In the genomic region with DNA sequence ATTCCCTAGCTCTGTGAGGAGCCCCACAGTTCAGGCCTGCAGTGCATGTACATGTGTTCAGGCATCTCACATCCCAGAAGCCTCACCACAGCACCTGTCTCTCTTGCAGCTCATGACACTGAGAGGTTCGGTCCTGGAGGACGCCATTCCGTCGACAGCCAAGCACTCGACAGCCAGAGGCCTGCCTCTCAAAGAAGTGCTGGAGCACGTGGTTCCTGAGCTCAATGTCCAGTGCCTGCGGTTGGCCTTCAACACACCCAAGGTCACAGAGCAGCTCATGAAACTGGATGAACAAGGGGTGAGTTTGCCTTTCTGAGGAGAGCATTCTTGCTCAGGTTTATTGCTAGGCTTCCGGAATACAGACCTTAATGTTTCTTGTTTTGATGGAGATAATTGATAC, we compare ENCODE assay signal across 25 cellular contexts.
DNase-seq lines count a peak whose midpoint lies in the region; ATAC-seq, FAIRE-seq and TF ChIP-seq lines count a peak whose summit lies in the region.
"Had no signal": no experiment of that assay in that cellular context is flagged by ENCODE, and none has a peak within 500 bp of the region (broad histone marks: within the 10 kb centered on the region; RNA-seq: fewer than 3 reads in every experiment).

No MANE protein-coding gene starts in this region.

- no peak overlapping the region for H3K18ac ChIP-seq in trophoblast cell (ENCODE audit: low read length)

- no peak overlapping the region for H4K8ac ChIP-seq in trophoblast cell (ENCODE audit: low read depth, low read length)

- no peak for DNase-seq in CD4-positive, CD25-positive, alpha-beta regulatory T cell
- DNase-seq in GM23338 (ENCODE audit: low spot score): no peak
- no peak for DNase-seq in bronchial epithelial cell (ENCODE audit: low read depth)
- no peak for DNase-seq in trophoblast cell
- DNase-seq in NCI-H510A treated with DMSO at 0.1 percent for 48 hours (lab: John Stamatoyannopoulos, UW): no peak
- no peak for DNase-seq in NOMO-1 (lab: John Stamatoyannopoulos, UW; ENCODE audit: unreplicated experiment in 2 of 2)
- DNase-seq in sciatic nerve (ENCODE audit: low spot score): no peak
- no peak for DNase-seq in midbrain (lab: John Stamatoyannopoulos, UW)
- DNase-seq: C1 segment of cervical spinal cord; DMS153; HCEC 1CT; NCI-H1092; NCI-H1436; NCI-H187 treated with DMSO at 0.1 percent for 48 hours; NCI-H2107; NCI-H446; NCI-H526; NK-92 treated with Interleukin-12 subunit alpha and Interleukin-12 subunit beta, amount 100 ng/mL, for 24 hours; PC-9 had no signal

- no peak overlapping the region for H2BK5ac ChIP-seq in trophoblast cell (ENCODE audit: low read depth, low read length, poor library complexity)

- H3K4me2 ChIP-seq in GM23338 (no peak overlapping the region), trophoblast cell (ENCODE audit: low read length) (no peak overlapping the region)
- H3K4me2 ChIP-seq: A549, PC-9 had no signal

- no peaks in the 10 kb centered on the region for H3K9me3 ChIP-seq in CD4-positive, CD25-positive, alpha-beta regulatory T cell (ENCODE audit: control insufficient read depth in 2 of 2, low read length in 2 of 2)
- H3K9me3 ChIP-seq in trophoblast cell (ENCODE audit: insufficient read depth, low read depth, low read length): no peaks in the 10 kb centered on the region
- H3K9me3 ChIP-seq: A549, SJCRH30 had no signal

- peak; percentile 47 for FAIRE-seq in bronchial epithelial cell (lab: Jason Lieb, UNC)
- FAIRE-seq: A549, GM18507 had no signal

- H3K36me3 Mint-ChIP-seq in CD4-positive, CD25-positive, alpha-beta regulatory T cell: peaks cover 50% of the 10 kb centered on the region
- H3K36me3 Mint-ChIP-seq in GM23338 (ENCODE audit: low read depth): peaks cover 22% of the 10 kb centered on the region

- no peak overlapping the region for H2AFZ ChIP-seq in GM23338
- no peak overlapping the region for H2AFZ ChIP-seq in trophoblast cell (ENCODE audit: insufficient read depth, low read length, poor library complexity)
- H2AFZ ChIP-seq: PC-9 had no signal

- no peak overlapping the region for H3K4me3 ChIP-seq in CD4-positive, CD25-positive, alpha-beta regulatory T cell (ENCODE audit: low read depth, low read length)
- H3K4me3 ChIP-seq in GM23338 (no peak overlapping the region), bronchial epithelial cell (ENCODE audit: low read depth, low read length) (no peak overlapping the region), trophoblast cell (ENCODE audit: low read depth, low read length) (no peak overlapping the region)
- H3K4me3 ChIP-seq: A549, PC-9, SJCRH30 had no signal

- intact Hi-C loops in sciatic nerve (cut with DNase I): no loop called here

- no peaks in the 10 kb centered on the region for H3K27me3 Mint-ChIP-seq in CD4-positive, CD25-positive, alpha-beta regulatory T cell
- H3K27me3 Mint-ChIP-seq in GM23338 (ENCODE audit: insufficient read depth, low read depth, poor library complexity): no peaks in the 10 kb centered on the region

- no peak overlapping the region for H3K14ac ChIP-seq in trophoblast cell (ENCODE audit: low read length)

- no peak overlapping the region for H3K4ac ChIP-seq in trophoblast cell (ENCODE audit: low read depth, low read length)

- peak overlapping the region in 2 of 3 donors; percentile 42 to 45 for H3K27ac Mint-ChIP-seq in CD4-positive, CD25-positive, alpha-beta regulatory T cell
- peak overlapping the region; percentile 3; the same call in 1 of the 2 replicates for H3K27ac Mint-ChIP-seq in GM23338

- no peak overlapping the region for H4K91ac ChIP-seq in trophoblast cell (ENCODE audit: low read depth, low read length)

- no peak overlapping the region for H3K9ac ChIP-seq in trophoblast cell (ENCODE audit: low read length)

- H3K4me1 ChIP-seq in CD4-positive, CD25-positive, alpha-beta regulatory T cell (ENCODE audit: control insufficient read depth, insufficient read depth, low read length, poor library complexity, severe bottlenecking): no peaks in the 10 kb centered on the region
- H3K4me1 ChIP-seq in GM23338 (ENCODE audit: insufficient read depth) (no peaks in the 10 kb centered on the region), trophoblast cell (ENCODE audit: control insufficient read depth in 1 of 2, insufficient read depth in 2 of 2, low read length in 2 of 2) (peaks cover 8 to 14% of the 10 kb centered on the region in 2 experiments)
- H3K4me1 ChIP-seq: A549, SJCRH30 had no signal

- peaks cover 0 to 1% (median 0%) of the 10 kb centered on the region in 7 donors for H3K9me3 Mint-ChIP-seq in CD4-positive, CD25-positive, alpha-beta regulatory T cell
- no peaks in the 10 kb centered on the region for H3K9me3 Mint-ChIP-seq in GM23338

- peaks cover 0 to 10% (median 5%) of the 10 kb centered on the region in 4 donors for H3K4me1 Mint-ChIP-seq in CD4-positive, CD25-positive, alpha-beta regulatory T cell
- peaks cover 10% of the 10 kb centered on the region for H3K4me1 Mint-ChIP-seq in GM23338

- H3K4me3 Mint-ChIP-seq in CD4-positive, CD25-positive, alpha-beta regulatory T cell: no peak overlapping the region
- no peak overlapping the region for H3K4me3 Mint-ChIP-seq in GM23338

- no peak for ATAC-seq in CD4-positive, CD25-positive, alpha-beta regulatory T cell (ENCODE audit: low read depth in 2 of 2)
- ATAC-seq in GM23338 (no peak), sciatic nerve (no peak)
- ATAC-seq: A549, Right ventricle myocardium inferior, SK-N-SH treated with all-trans-retinoic acid at 6 μM for 48 hours had no signal

- H3K27me3 ChIP-seq in CD4-positive, CD25-positive, alpha-beta regulatory T cell (ENCODE audit: control insufficient read depth, insufficient read depth, low read length): no peaks in the 10 kb centered on the region
- H3K27me3 ChIP-seq in GM23338 (ENCODE audit: insufficient read depth) (no peaks in the 10 kb centered on the region), bronchial epithelial cell (ENCODE audit: control insufficient read depth, insufficient read depth, low read length) (no peaks in the 10 kb centered on the region), trophoblast cell (ENCODE audit: insufficient read depth, low read length) (no peaks in the 10 kb centered on the region)
- H3K27me3 ChIP-seq: SJCRH30 had no signal

- H3K23ac ChIP-seq in trophoblast cell (ENCODE audit: low read length): no peak overlapping the region

- H2AK5ac ChIP-seq in trophoblast cell (ENCODE audit: low read length): peak overlapping the region; percentile 3

- no peaks in the 10 kb centered on the region for H3K9me2 ChIP-seq in GM23338 (ENCODE audit: insufficient read depth)

- no peak overlapping the region for H4K12ac ChIP-seq in trophoblast cell (ENCODE audit: low read depth, low read length)

- H3K79me2 ChIP-seq in GM23338 (replicated peaks; ENCODE audit: insufficient read depth) (no peaks in the 10 kb centered on the region), trophoblast cell (ENCODE audit: control insufficient read depth, insufficient read depth, low read length, poor library complexity) (no peaks in the 10 kb centered on the region)

- H3F3A ChIP-seq in GM23338 (replicated peaks; ENCODE audit: low read depth): no peaks in the 10 kb centered on the region

- H3K36me3 ChIP-seq in CD4-positive, CD25-positive, alpha-beta regulatory T cell (ENCODE audit: control insufficient read depth, insufficient read depth, low read length): peaks cover 13% of the 10 kb centered on the region
- H3K36me3 ChIP-seq in GM23338 (ENCODE audit: insufficient read depth) (no peaks in the 10 kb centered on the region), bronchial epithelial cell (ENCODE audit: control insufficient read depth, insufficient read depth, low read length) (peaks cover 5% of the 10 kb centered on the region), trophoblast cell (ENCODE audit: control insufficient read depth in 1 of 2, insufficient read depth in 2 of 2, low read length in 2 of 2) (peaks cover 0 to 6% of the 10 kb centered on the region in 2 experiments)
- H3K36me3 ChIP-seq: SJCRH30 had no signal

- no peak overlapping the region for H3K27ac ChIP-seq in CD4-positive, CD25-positive, alpha-beta regulatory T cell (ENCODE audit: insufficient read depth, low read length, poor library complexity, severe bottlenecking)
- H3K27ac ChIP-seq in GM23338 (ENCODE audit: low read depth) (no peak overlapping the region), trophoblast cell (ENCODE audit: low read depth, low read length) (no peak overlapping the region)
- H3K27ac ChIP-seq: A549, HL-60, PC-9, SJCRH30 had no signal

- H3K79me1 ChIP-seq in trophoblast cell (ENCODE audit: low read length): no peaks in the 10 kb centered on the region

- no peak overlapping the region for H2BK12ac ChIP-seq in trophoblast cell (ENCODE audit: low read length)

- no peak overlapping the region for H2BK120ac ChIP-seq in trophoblast cell (ENCODE audit: insufficient read depth, low read length, poor library complexity)

- WGBS in trophoblast cell (ENCODE audit: extremely low coverage, insufficient coverage, insufficient read length): no CpG with 5 or more reads among the region's 8 CpGs

- H4K20me1 ChIP-seq in GM23338 (replicated peaks; ENCODE audit: insufficient read depth): no peaks in the 10 kb centered on the region

- TF ChIP-seq CTCF in GM23338 (conservative IDR thresholded peaks at IDR 0.05; ENCODE audit: low read depth in 2 of 2) (no peak), bronchial epithelial cell (IDR thresholded peaks at IDR 0.05; ENCODE audit: insufficient read depth, low read length, severe bottlenecking) (no peak)

TF ChIP-seq in GM23338, 12 proteins besides CTCF, POLR2A, EP300 and RAD21 (continues in another document):
- TF ChIP-seq EZH2phosphoT487 (IDR thresholded peaks at IDR 0.05; ENCODE audit: unreplicated experiment): no peak
